9 cellular contexts compared by ENCODE assay signal in genomic region chr7:57427146-57427545, GRCh38. TPM values are rescaled to one million over a fixed set of nuclear protein-coding genes. Genes with fewer than 3 reads are reported as not detected.
"Had no signal": no experiment of that assay in that cellular context is flagged by ENCODE, and none has a peak within 500 bp of the region (broad histone marks: within the 10 kb centered on the region; RNA-seq: fewer than 3 reads in every experiment).

No MANE protein-coding gene starts in this region.

- H3K4me1 Mint-ChIP-seq: GM23338, H9 had no signal

- ATAC-seq: GM23338, K562 had no signal

- H3K4me3 Mint-ChIP-seq: GM23338, H9 had no signal

- FAIRE-seq: H1, H54, HTR-8/SVneo, K562 had no signal

- DNase-seq: H9, HCEC 1CT, IMR-90 had no signal

- H3K27ac Mint-ChIP-seq: GM23338, H9 had no signal

- H3K4me3 ChIP-seq: GM23338, K562 had no signal

RNA-seq across cellular contexts. Expression of gene ZNF716, which starts 22.8 kb away (rescaled TPM):
- total RNA-seq: GM23338, H1, H9, HT-29, IMR-90, K562 had no signal
